ENCODE assay signal across 9 cellular contexts in genomic region chr7:55548295-55548731, GRCh38. TPM values are rescaled to one million over a fixed set of nuclear protein-coding genes. Genes with fewer than 3 reads are reported as not detected.
DNase-seq lines count a peak whose midpoint lies in the region; ATAC-seq and TF ChIP-seq lines count a peak whose summit lies in the region.
"Had no signal": no experiment of that assay in that cellular context is flagged by ENCODE, and none has a peak within 500 bp of the region (broad histone marks: within the 10 kb centered on the region; RNA-seq: fewer than 3 reads in every experiment).

No MANE protein-coding gene starts in this region.

- ATAC-seq in CD8-positive, alpha-beta T cell = no peak
- ATAC-seq in GM19035 (IDR thresholded peaks at IDR 0.05; ENCODE audit: unreplicated experiment) (peak; percentile 44), HG02840 (IDR thresholded peaks at IDR 0.05; ENCODE audit: low FRiP score, unreplicated experiment) (peak; percentile 52), PC-3 (no peak)

- H3K9ac ChIP-seq in OCI-LY1 (ENCODE audit: low read length) = peak overlapping the region; percentile 4; the same call in 1 of the 2 replicates
- H3K9ac ChIP-seq in PC-3 (ENCODE audit: low read length) = no peak overlapping the region

- H3K79me2 ChIP-seq in OCI-LY1 (ENCODE audit: insufficient read depth, low read length) = peaks cover 99% of the 10 kb centered on the region
- H3K79me2 ChIP-seq in PC-3 (ENCODE audit: low read length) = peaks cover 85% of the 10 kb centered on the region

- no peak for TF ChIP-seq CTCF in CD8-positive, alpha-beta T cell (IDR thresholded peaks at IDR 0.05)
- no peak for TF ChIP-seq CTCF in OCI-LY1 (IDR thresholded peaks at IDR 0.05; ENCODE audit: low read length)
- TF ChIP-seq CTCF in PC-3 (conservative IDR thresholded peaks at IDR 0.05; ENCODE audit: low read depth, low read length) = no peak

- H4K20me1 ChIP-seq in OCI-LY1 (ENCODE audit: insufficient read depth, low read length) (no peaks in the 10 kb centered on the region), PC-3 (ENCODE audit: low read length) (0 out of 2 replicates have a peak, but pooled peaks cover 3% of the 10 kb centered on the region)

- no peaks in the 10 kb centered on the region for H3K9me2 ChIP-seq in OCI-LY1 (ENCODE audit: low read depth, low read length)
- no peaks in the 10 kb centered on the region for H3K9me2 ChIP-seq in PC-3 (replicated peaks; ENCODE audit: low read length)

- no peaks in the 10 kb centered on the region for H3K9me3 Mint-ChIP-seq in CD8-positive, alpha-beta T cell

- H3K4me2 ChIP-seq in OCI-LY1 (ENCODE audit: low read length) (peak overlapping the region; percentile 71; the same call in 1 of the 2 replicates), PC-3 (ENCODE audit: low read length) (no peak overlapping the region)

- BruUV-seq in PC-3 (replicated peaks; lab: Mats Ljungman, UMichigan) = no TSS peak

- peaks cover 17% of the 10 kb centered on the region for H3K4me1 ChIP-seq in CD8-positive, alpha-beta T cell (ENCODE audit: insufficient read depth, low read length)
- H3K4me1 ChIP-seq in OCI-LY1 (ENCODE audit: insufficient read depth, low read length, severe bottlenecking) (peaks cover 82% of the 10 kb centered on the region), PC-3 (ENCODE audit: insufficient read depth, low read length) (peaks cover 52% of the 10 kb centered on the region)

- CTCF ChIA-PET in CD8-positive, alpha-beta T cell (lab: Charles Lee) = no interaction called here
- CTCF ChIA-PET in PC-3 (lab: Charles Lee) = no interaction called here

- H2AFZ ChIP-seq in OCI-LY1 (ENCODE audit: low read length) = no peak overlapping the region
- H2AFZ ChIP-seq in PC-3 (ENCODE audit: low read length) = no peak overlapping the region

- POLR2A ChIA-PET in CD8-positive, alpha-beta T cell (lab: Charles Lee) = interaction anchor here (1.2 kb wide), 1 partner anchor 24 kb away, joined by 3 read pairs; the partner anchor contains the start of gene VOPP1
- POLR2A ChIA-PET in PC-3 (lab: Charles Lee; ENCODE audit: unreplicated experiment) = no interaction called here

- H3K27me3 Mint-ChIP-seq in CD8-positive, alpha-beta T cell (ENCODE audit: low read depth) = no peaks in the 10 kb centered on the region

- H3K4me3 ChIP-seq in CD8-positive, alpha-beta T cell (ENCODE audit: low read depth, low read length) = no peak overlapping the region
- H3K4me3 ChIP-seq in OCI-LY1 (ENCODE audit: low read depth, low read length, poor library complexity, severe bottlenecking) (peak overlapping the region; percentile 9), PC-3 (ENCODE audit: low read length) (no peak overlapping the region)
- H3K4me3 ChIP-seq: SK-N-MC had no signal

- no peaks in the 10 kb centered on the region for H3K9me3 ChIP-seq in CD8-positive, alpha-beta T cell (ENCODE audit: low read length)
- H3K9me3 ChIP-seq in OCI-LY1 (ENCODE audit: low read length) (0 out of 2 replicates have a peak, but pooled peaks cover 3% of the 10 kb centered on the region), PC-3 (ENCODE audit: low read length) (no peaks in the 10 kb centered on the region)

- H3K27me3 ChIP-seq in CD8-positive, alpha-beta T cell (ENCODE audit: insufficient read depth, low read length) = no peaks in the 10 kb centered on the region
- no peaks in the 10 kb centered on the region for H3K27me3 ChIP-seq in OCI-LY1 (ENCODE audit: insufficient read depth, low read length)
- no peaks in the 10 kb centered on the region for H3K27me3 ChIP-seq in PC-3 (ENCODE audit: low read length)

- peaks cover 74% of the 10 kb centered on the region for H3K4me1 Mint-ChIP-seq in CD8-positive, alpha-beta T cell (ENCODE audit: low read depth)

- peak overlapping the region; percentile 55 for H3K27ac Mint-ChIP-seq in CD8-positive, alpha-beta T cell

- no peak for DNase-seq in CD8-positive, alpha-beta T cell
- DNase-seq in head of caudate nucleus (no peak), NCI-H2227 (lab: John Stamatoyannopoulos, UW; ENCODE audit: unreplicated experiment) (no peak), PC-3 (no peak), NCI-H446 treated with DMSO at 0.1 percent for 48 hours (lab: John Stamatoyannopoulos, UW) (no peak)

- intact Hi-C loops in CD8-positive, alpha-beta T cell (cut with DNase I, micrococcal nuclease) = loop anchor here in 1 of 2 experiments (5.0 kb wide), 1 partner anchor 46 kb away; no protein-coding TSS in a partner anchor
- intact Hi-C loops in head of caudate nucleus (cut with DNase I) = no loop called here
- intact Hi-C loops in PC-3 (cut with micrococcal nuclease) = no loop called here

- no peaks in the 10 kb centered on the region for H3K36me3 ChIP-seq in CD8-positive, alpha-beta T cell (ENCODE audit: insufficient read depth, low read length)
- peaks cover 26% of the 10 kb centered on the region for H3K36me3 ChIP-seq in OCI-LY1 (ENCODE audit: insufficient read depth, low read length)
- no peaks in the 10 kb centered on the region for H3K36me3 ChIP-seq in PC-3 (ENCODE audit: low read depth, low read length)

- no peak overlapping the region for H3K27ac ChIP-seq in CD8-positive, alpha-beta T cell (ENCODE audit: low read depth, low read length)
- peak overlapping the region; percentile 92 for H3K27ac ChIP-seq in OCI-LY1 (ENCODE audit: low read depth, low read length, poor library complexity, severe bottlenecking)
- H3K27ac ChIP-seq in PC-3 (ENCODE audit: low read length) = no peak overlapping the region
- H3K27ac ChIP-seq: SK-N-MC had no signal

- H3K4me3 Mint-ChIP-seq in CD8-positive, alpha-beta T cell = no peak overlapping the region

- H3K36me3 Mint-ChIP-seq in CD8-positive, alpha-beta T cell = peaks cover 18% of the 10 kb centered on the region

- H3F3A ChIP-seq in OCI-LY1 (ENCODE audit: insufficient read depth, low read length) (no peaks in the 10 kb centered on the region), PC-3 (ENCODE audit: low read length, unreplicated experiment) (no peaks in the 10 kb centered on the region)

RNA-seq across cellular contexts. Expression of gene VOPP1, which starts 24.0 kb away (rescaled TPM):
- total RNA-seq in CD8-positive, alpha-beta T cell = 10 to 100 TPM; 38.7 to 38.9 TPM
- total RNA-seq in PC-3 (2014; rRNA removed) = 60.2 and 64.8 TPM in 2 replicates

Comparison
In these comparisons a context has a peak if more than half of its experiments do, and no peak if none do; other contexts are left out.
1. ATAC-seq: peak in GM19035 (single experiment) and HG02840 (single experiment); none in CD8-positive, alpha-beta T cell (single experiment) and PC-3 (single experiment).